Comparison of ENCODE assay signal across 23 cellular contexts in the genomic region with DNA sequence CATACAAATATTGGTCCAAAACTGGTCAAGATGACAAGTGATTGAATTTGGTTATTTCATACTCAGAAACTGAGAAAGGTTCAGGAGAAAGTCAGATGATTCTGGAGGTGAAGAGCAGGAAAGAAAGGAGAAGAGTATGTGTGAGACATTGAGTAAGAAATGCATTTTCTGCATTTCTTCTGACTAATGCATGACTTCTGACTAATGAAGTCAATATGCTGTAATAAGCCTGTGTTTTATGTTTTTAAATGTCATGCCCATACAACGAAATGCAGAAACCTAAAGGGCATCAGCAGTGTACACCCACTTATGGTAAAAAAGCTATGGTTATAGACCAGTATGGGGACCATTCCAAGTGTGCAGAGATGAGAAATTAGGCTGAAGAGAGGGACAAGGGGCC.
DNase-seq lines count a peak whose midpoint lies in the region; ATAC-seq, FAIRE-seq and TF ChIP-seq lines count a peak whose summit lies in the region.
"Had no signal": no experiment of that assay in that cellular context is flagged by ENCODE, and none has a peak within 500 bp of the region (broad histone marks: within the 10 kb centered on the region; RNA-seq: fewer than 3 reads in every experiment).

No MANE protein-coding gene starts in this region.

- peaks cover 4% of the 10 kb centered on the region for H3K4me1 ChIP-seq in astrocyte (ENCODE audit: insufficient read depth, low read length)
- H3K4me1 ChIP-seq: A549, left ventricle myocardium inferior, suprapubic skin, uterus had no signal

- H3K27ac Mint-ChIP-seq in astrocyte (ENCODE audit: unreplicated experiment) = no peak overlapping the region
- H3K27ac Mint-ChIP-seq: activated CD4-positive, alpha-beta memory T cell treated with anti-CD3 and anti-CD28 coated beads for 36 hours; activated naive CD4-positive, alpha-beta T cell treated with anti-CD3 and anti-CD28 coated beads for 36 hours; CD4-positive, alpha-beta T cell had no signal

- H4K20me1 ChIP-seq in astrocyte (ENCODE audit: insufficient read depth, low read length) = no peaks in the 10 kb centered on the region

- peak; percentile 88 for FAIRE-seq in astrocyte (lab: Jason Lieb, UNC)
- FAIRE-seq: A549 had no signal

- H3K27ac ChIP-seq in astrocyte (ENCODE audit: low read depth, low read length) (peak overlapping the region; percentile 34), caudate nucleus (ENCODE audit: low read depth, low read length) (no peak overlapping the region)
- H3K27ac ChIP-seq: A549, coronary artery, KMS-11, left ventricle myocardium inferior, suprapubic skin, uterus, VCaP had no signal

- H3K9me3 Mint-ChIP-seq in astrocyte (ENCODE audit: unreplicated experiment) = peaks cover under 1% of the 10 kb centered on the region

- H3K79me2 ChIP-seq in astrocyte (ENCODE audit: insufficient read depth, low read length) = no peaks in the 10 kb centered on the region

- no peaks in the 10 kb centered on the region for H3K36me3 Mint-ChIP-seq in astrocyte (ENCODE audit: low read depth, unreplicated experiment)
- H3K36me3 Mint-ChIP-seq: activated CD4-positive, alpha-beta memory T cell treated with anti-CD3 and anti-CD28 coated beads for 36 hours had no signal

- H3K36me3 ChIP-seq in astrocyte (ENCODE audit: insufficient read depth, low read length) = no peaks in the 10 kb centered on the region
- H3K36me3 ChIP-seq: left ventricle myocardium inferior, suprapubic skin, uterus had no signal

- H3K4me3 Mint-ChIP-seq in astrocyte (ENCODE audit: unreplicated experiment) = no peak overlapping the region
- H3K4me3 Mint-ChIP-seq: activated CD4-positive, alpha-beta memory T cell treated with anti-CD3 and anti-CD28 coated beads for 36 hours; activated naive CD4-positive, alpha-beta T cell treated with anti-CD3 and anti-CD28 coated beads for 36 hours; CD4-positive, alpha-beta T cell had no signal

- H3K9ac ChIP-seq in astrocyte (ENCODE audit: low read length) = no peak overlapping the region
- H3K9ac ChIP-seq: KMS-11 had no signal

- H3K4me2 ChIP-seq in astrocyte (ENCODE audit: low read length) = peak overlapping the region; percentile 4
- H3K4me2 ChIP-seq: A549, KMS-11 had no signal

- H2AFZ ChIP-seq in astrocyte (ENCODE audit: low read depth, low read length) = no peak overlapping the region

- ATAC-seq in GM21367 (IDR thresholded peaks at IDR 0.05; ENCODE audit: unreplicated experiment) = no peak
- ATAC-seq in GM19397 (IDR thresholded peaks at IDR 0.05; ENCODE audit: unreplicated experiment) = no peak
- ATAC-seq: A549, Right ventricle myocardium inferior had no signal

- POLR2A ChIA-PET in AG04449 (lab: Yijun Ruan, JAX) = no interaction called here

- TF ChIP-seq CTCF in AG04449 (IDR thresholded peaks at IDR 0.05; ENCODE audit: insufficient read depth, low read length, missing control alignments) (no peak), astrocyte (IDR thresholded peaks at IDR 0.05; ENCODE audit: insufficient read depth, low read depth, low read length) (no peak), fibroblast of the aortic adventitia (IDR thresholded peaks at IDR 0.05; ENCODE audit: insufficient read depth, low read length) (no peak)

- no peaks in the 10 kb centered on the region for H3K9me3 ChIP-seq in astrocyte (ENCODE audit: insufficient read depth, low read depth, low read length)
- H3K9me3 ChIP-seq: A549, left ventricle myocardium inferior, suprapubic skin, uterus had no signal

- no peaks in the 10 kb centered on the region for H3K27me3 Mint-ChIP-seq in astrocyte (ENCODE audit: low read depth, unreplicated experiment)
- H3K27me3 Mint-ChIP-seq: activated CD4-positive, alpha-beta memory T cell treated with anti-CD3 and anti-CD28 coated beads for 36 hours; CD4-positive, alpha-beta T cell had no signal

- no peak overlapping the region for H3K4me3 ChIP-seq in AG04449 (ENCODE audit: low read depth, low read length)
- H3K4me3 ChIP-seq in astrocyte (ENCODE audit: insufficient read depth, low read depth, low read length) = no peak overlapping the region
- no peak overlapping the region for H3K4me3 ChIP-seq in fibroblast of the aortic adventitia (ENCODE audit: low read depth, low read length)
- H3K4me3 ChIP-seq: A549, coronary artery, left ventricle myocardium inferior, suprapubic skin, uterus had no signal

- DNase-seq in AG04449 (ENCODE audit: low read depth, low spot score) (peak; percentile 34), HPDE6-E6E7 (ENCODE audit: extremely low spot score) (peak; percentile 25), astrocyte (ENCODE audit: low read depth) (peak; percentile 61), fibroblast of the aortic adventitia (ENCODE audit: low read depth) (peak; percentile 68), NCI-H1694 treated with DMSO at 0.1 percent for 48 hours (lab: John Stamatoyannopoulos, UW) (no peak), caudate nucleus (lab: John Stamatoyannopoulos, UW) (no peak)
- DNase-seq: activated CD4-positive, alpha-beta memory T cell treated with anti-CD3 and anti-CD28 coated beads for 36 hours; activated naive CD4-positive, alpha-beta T cell treated with anti-CD3 and anti-CD28 coated beads for 36 hours; activated T-cell treated with anti-CD3 and anti-CD28 coated beads, Interleukin-2, amount 50 U/mL, for 1 hour; CD4-positive, alpha-beta T cell; glutamatergic neuron; left ventricle myocardium inferior; NCI-H2081 treated with DMSO at 0.1 percent for 48 hours; stimulated activated CD4-positive, alpha-beta T cell treated with anti-CD3 and anti-CD28 coated beads, Interleukin-15, amount 100 ng/mL, for 24 hours; uterus had no signal

- H3K27me3 ChIP-seq in astrocyte (ENCODE audit: insufficient read depth, low read length) = no peaks in the 10 kb centered on the region
- H3K27me3 ChIP-seq: suprapubic skin, uterus had no signal

- peaks cover 3% of the 10 kb centered on the region for H3K4me1 Mint-ChIP-seq in astrocyte (ENCODE audit: low read depth, unreplicated experiment)

- CTCF ChIA-PET in AG04449 (lab: Yijun Ruan, JAX) = no interaction called here

Comparison
In these comparisons a context has a peak if more than half of its experiments do, and no peak if none do; other contexts are left out.
1. DNase-seq: peak in AG04449 (single experiment), HPDE6-E6E7 (single experiment), astrocyte (single experiment) and fibroblast of the aortic adventitia (single experiment); none in NCI-H1694 treated with DMSO at 0.1 percent for 48 hours (single experiment) and caudate nucleus (0 of 61).